In the genomic region with DNA sequence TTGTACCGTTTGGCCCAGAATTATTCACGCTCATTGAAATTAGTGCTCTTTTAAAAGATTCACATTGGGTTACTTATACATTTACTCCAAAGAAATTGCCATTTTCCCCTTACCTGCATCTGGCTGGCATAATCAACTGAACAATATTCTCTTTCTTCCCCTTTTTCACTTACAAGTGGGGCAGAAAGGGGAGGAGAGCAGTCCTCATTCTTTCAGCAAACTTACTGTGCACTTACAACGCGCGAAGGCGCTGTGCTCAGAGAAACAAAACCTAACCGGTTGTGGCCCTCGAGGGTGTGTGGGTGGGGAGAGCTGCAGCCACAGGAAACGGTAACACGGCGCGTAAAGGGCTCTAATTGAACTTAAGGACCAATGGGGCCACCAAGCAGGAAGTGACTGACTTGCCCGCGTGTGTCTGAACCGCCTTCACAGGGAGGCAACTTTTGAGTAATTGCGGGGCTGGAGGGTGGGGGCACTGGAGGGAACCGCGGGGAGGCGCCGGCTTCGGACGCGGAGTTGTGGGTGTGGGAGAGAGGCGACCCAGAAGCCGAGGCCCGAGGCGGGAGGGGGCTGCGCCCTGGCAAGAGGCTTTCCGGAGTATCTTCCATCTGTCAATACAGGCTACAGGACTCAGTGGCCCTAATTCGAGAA, we compare ENCODE assay signal across 8 cellular contexts. TPM values are rescaled to one million over a fixed set of nuclear protein-coding genes. Genes with fewer than 3 reads are reported as not detected.
A peak's percentile ranks its signal among the peaks of the same experiment; 100 is the strongest.
DNase-seq lines count a peak whose midpoint lies in the region; ATAC-seq, FAIRE-seq and TF ChIP-seq lines count a peak whose summit lies in the region.

No MANE protein-coding gene starts in this region.

- peak overlapping the region; percentile 97 to 100 (median 99) for H3K9ac ChIP-seq in BLaER1 treated with 17β-estradiol and CSF1 and Interleukin-3, amounts not matched to agents 10 nM and 100 nM
- peak overlapping the region; percentile 97 for H3K9ac ChIP-seq in HepG2 (ENCODE audit: insufficient read depth, low read depth, low read length)

- ATAC-seq in GM19324 (IDR thresholded peaks at IDR 0.05; ENCODE audit: low FRiP score, unreplicated experiment), result peak; percentile 62
- ATAC-seq in HG03460 (IDR thresholded peaks at IDR 0.05; ENCODE audit: unreplicated experiment), result peak; percentile 62
- peak; percentile 85 for ATAC-seq in HepG2

- peak overlapping the region; percentile 70 to 92 (median 85) for H3K4me2 ChIP-seq in BLaER1 treated with 17β-estradiol and CSF1 and Interleukin-3, amounts not matched to agents 10 nM and 100 nM
- peak overlapping the region; percentile 96 for H3K4me2 ChIP-seq in HepG2 (ENCODE audit: low read depth, low read length)

- peaks cover 21 to 33% (median 29%) of the 10 kb centered on the region in 11 experiments; a peak in 20 of 22 replicates for H3K36me3 ChIP-seq in BLaER1 treated with 17β-estradiol and CSF1 and Interleukin-3, amounts not matched to agents 10 nM and 100 nM
- H3K36me3 ChIP-seq in HepG2 (replicated peaks in 1 of 2; ENCODE audit: control insufficient read depth in 1 of 2, insufficient read depth in 2 of 2, low read length in 2 of 2), result 0 out of 5 replicates have a peak, but pooled peaks cover 0 to 6% of the 10 kb centered on the region in 2 experiments

- TF ChIP-seq CTCF in coronary artery (IDR thresholded peaks at IDR 0.05), result no peak
- peak; percentile 71 for TF ChIP-seq CTCF in HepG2 (CRISPR knock-in tag; IDR thresholded peaks at IDR 0.05)

- H3K79me2 ChIP-seq in HepG2 (ENCODE audit: insufficient read depth, low read length), result peaks cover 22% of the 10 kb centered on the region

- peak overlapping the region; percentile 97 to 100 (median 99) for H3K27ac ChIP-seq in BLaER1 treated with 17β-estradiol and CSF1 and Interleukin-3, amounts not matched to agents 10 nM and 100 nM
- H3K27ac ChIP-seq in coronary artery, result peak overlapping the region; percentile 98 to 99
- H3K27ac ChIP-seq in HepG2 (ENCODE audit: extremely low read length, insufficient read depth, low read length), result peak overlapping the region; percentile 99

- no peaks in the 10 kb centered on the region for H3K9me3 ChIP-seq in BLaER1 treated with 17β-estradiol and CSF1 and Interleukin-3, amounts not matched to agents 10 nM and 100 nM (replicated peaks in 1 of 11)
- H3K9me3 ChIP-seq in HepG2 (ENCODE audit: low read length), result no peaks in the 10 kb centered on the region

- under 1% methylated on average over 28 of the region's 30 CpGs for WGBS in HepG2 (ENCODE audit: low lambda C conversion rate)

- TF ChIP-seq RAD21 in HepG2 (CRISPR knock-in tag; IDR thresholded peaks at IDR 0.05), result 0 out of 2 replicates have a peak, but pooled peaks have one; percentile 14

- H2AFZ ChIP-seq in HepG2 (ENCODE audit: low read length), result peak overlapping the region; percentile 56

- intact Hi-C loops in HepG2 (cut with micrococcal nuclease; ENCODE audit: unreplicated experiment), result loop anchor here (5.0 kb wide), 1 partner anchor 68 kb away; no protein-coding TSS in a partner anchor

- H4K20me1 ChIP-seq in BLaER1 treated with 17β-estradiol and CSF1 and Interleukin-3, amounts not matched to agents 10 nM and 100 nM, result peaks cover 10 to 29% (median 25%) of the 10 kb centered on the region in 11 experiments; a peak in 21 of 22 replicates
- H4K20me1 ChIP-seq in HepG2 (ENCODE audit: insufficient read depth, low read length), result peaks cover 17% of the 10 kb centered on the region; the same call in 1 of the 2 replicates

- peak overlapping the region; percentile 69 to 93 (median 84) for H3K4me3 ChIP-seq in BLaER1 treated with 17β-estradiol and CSF1 and Interleukin-3, amounts not matched to agents 10 nM and 100 nM
- H3K4me3 ChIP-seq in coronary artery, result peak overlapping the region; percentile 86
- peak overlapping the region; percentile 62 to 89 (median 87) for H3K4me3 ChIP-seq in HepG2 (replicated peaks in 1 of 3; ENCODE audit: insufficient read depth in 1 of 3, low read depth in 2 of 3, low read length in 3 of 3)

- peak; percentile 63 for DNase-seq in NCI-H524 treated with DMSO at 0.1 percent for 48 hours (lab: John Stamatoyannopoulos, UW)
- DNase-seq in activated CD4-positive, alpha-beta T cell treated with anti-CD3 and anti-CD28 coated beads for 48 hours, result peak; percentile 96
- DNase-seq in coronary artery (ENCODE audit: low spot score), result peak; percentile 93
- DNase-seq in HepG2 (ENCODE audit: low spot score), result peak; percentile 92
- peak; percentile 78 to 87 for DNase-seq in stimulated activated CD4-positive, alpha-beta T cell treated with anti-CD3 and anti-CD28 coated beads, Interleukin-4, amount 100 ng/mL, for 4 hours

- peak in 1 of 2 experiments; percentile 50; a peak in 2 of 4 replicates for TF ChIP-seq POLR2A in HepG2 (IDR thresholded peaks at IDR 0.05; ENCODE audit: insufficient read depth in 1 of 2, low read depth in 2 of 2, low read length in 2 of 2)

- in situ Hi-C loops in HepG2 (cut with HindIII; ENCODE audit: extremely low pct_ligation_motif_present, low pct_unique_long_range_greater_than_20kb), result no loop called here

- POLR2A ChIA-PET in HepG2 (lab: Yijun Ruan, JAX), result interaction anchor here (1.0 to 3.3 kb wide), 7 partner anchors 9 to 69 kb away, joined by 3 to 32 read pairs (median 9); a partner anchor contains a TSS

- H3K4me1 ChIP-seq in BLaER1 treated with 17β-estradiol and CSF1 and Interleukin-3, amounts not matched to agents 10 nM and 100 nM, result peaks cover 51 to 67% (median 58%) of the 10 kb centered on the region in 10 experiments
- peaks cover 47% of the 10 kb centered on the region for H3K4me1 ChIP-seq in HepG2 (ENCODE audit: insufficient read depth, low read length)

- TF ChIP-seq EP300 in HepG2 (IDR thresholded peaks at IDR 0.05; ENCODE audit: low read depth in 2 of 2, low read length in 2 of 2) (no peak), HepG2 (CRISPR knock-in tag; IDR thresholded peaks at IDR 0.05; ENCODE audit: borderline replicate concordance) (no peak)

- CTCF ChIA-PET in HepG2 (lab: Yijun Ruan, JAX; ENCODE audit: low intra/inter-chr PET ratio, low total read pairs), result interaction anchor here (1.3 kb wide), 1 partner anchor 69 kb away, joined by 6 read pairs; no protein-coding TSS in a partner anchor

- H3K27me3 ChIP-seq in BLaER1 treated with 17β-estradiol and CSF1 and Interleukin-3, amounts not matched to agents 10 nM and 100 nM, result no peaks in the 10 kb centered on the region
- H3K27me3 ChIP-seq in HepG2 (ENCODE audit: control insufficient read depth in 1 of 2, insufficient read depth in 2 of 2, low read length in 2 of 2), result peaks cover 0 to 4% of the 10 kb centered on the region in 2 experiments; a peak in 1 of 5 replicates

- FAIRE-seq in HepG2 (lab: Jason Lieb, UNC), result peak; percentile 85

- BruUV-seq in HepG2 (replicated peaks; lab: Mats Ljungman, UMichigan), result TSS peak; percentile 44

RNA-seq across cellular contexts. Expression of a gene that starts 0.7 kb away (rescaled TPM):
- 97.5 and 159 TPM in 2 replicates for total RNA-seq in HepG2 (2016; rRNA removed; fragmentation: Illumina TruSeq; extraction: Trizol)
- total RNA-seq in HepG2 (2016; cell fraction: cytosol; rRNA removed; fragmentation: Illumina TruSeq; extraction: Trizol; ENCODE audit: low read depth), result 18.3 and 19.0 TPM in 2 replicates
- total RNA-seq in HepG2 (2016; cell fraction: insoluble cytoplasmic fraction; rRNA removed; fragmentation: Illumina TruSeq; extraction: Trizol), result 101 and 179 TPM in 2 replicates
- total RNA-seq in HepG2 (2016; cell fraction: membrane; rRNA removed; fragmentation: Illumina TruSeq; extraction: Trizol), result 54.8 and 63.8 TPM in 2 replicates
- total RNA-seq in HepG2 (2016; cell fraction: nucleus; rRNA removed; fragmentation: Illumina TruSeq; extraction: Trizol), result 74.0 and 87.3 TPM in 2 replicates
- 53.3 and 74.9 TPM in 2 replicates for polyA plus RNA-seq in HepG2 (2011; rRNA removed)
- polyA plus RNA-seq in HepG2 (2011; cell fraction: cytosol; rRNA removed), result 64.3 and 67.0 TPM in 2 replicates
- polyA plus RNA-seq in HepG2 (2011; cell fraction: nucleus; rRNA removed), result 36.2 and 45.0 TPM in 2 replicates
- polyA plus RNA-seq in HepG2 (2012), result 62.0 and 72.8 TPM in 2 replicates
- 10.2 and 11.9 TPM in 2 replicates for polyA plus RNA-seq in HepG2 (2016; cell fraction: cytosol; fragmentation: Illumina TruSeq; extraction: Trizol; ENCODE audit: low read depth)
- polyA plus RNA-seq in HepG2 (2016; cell fraction: insoluble cytoplasmic fraction; fragmentation: Illumina TruSeq; extraction: Trizol; ENCODE audit: low read depth), result 149 and 168 TPM in 2 replicates
- 36.4 and 37.2 TPM in 2 replicates for polyA plus RNA-seq in HepG2 (2016; cell fraction: membrane; fragmentation: Illumina TruSeq; extraction: Trizol; ENCODE audit: low read depth)
- polyA plus RNA-seq in HepG2 (2016; cell fraction: nucleus; fragmentation: Illumina TruSeq; extraction: Trizol; ENCODE audit: insufficient read depth, low read depth), result 100 and 101 TPM in 2 replicates
- 64.4 and 79.4 TPM in 2 replicates for polyA minus RNA-seq in HepG2 (2011; rRNA and poly(A)+ RNA removed; ENCODE audit: low replicate concordance)
- 46.1 and 65.6 TPM in 2 replicates for polyA minus RNA-seq in HepG2 (2011; cell fraction: cytosol; rRNA and poly(A)+ RNA removed)
- polyA minus RNA-seq in HepG2 (2011; cell fraction: nucleus; rRNA and poly(A)+ RNA removed), result 53.8 and 57.3 TPM in 2 replicates

RNA-seq across cellular contexts. Expression of a gene that starts 21.2 kb away (rescaled TPM):
- 156 and 186 TPM in 2 replicates for total RNA-seq in HepG2 (2016; rRNA removed; fragmentation: Illumina TruSeq; extraction: Trizol)
- total RNA-seq in HepG2 (2016; cell fraction: cytosol; rRNA removed; fragmentation: Illumina TruSeq; extraction: Trizol; ENCODE audit: low read depth), result 14.0 and 16.3 TPM in 2 replicates
- total RNA-seq in HepG2 (2016; cell fraction: insoluble cytoplasmic fraction; rRNA removed; fragmentation: Illumina TruSeq; extraction: Trizol), result 155 and 183 TPM in 2 replicates
- total RNA-seq in HepG2 (2016; cell fraction: membrane; rRNA removed; fragmentation: Illumina TruSeq; extraction: Trizol), result 44.1 and 51.2 TPM in 2 replicates
- total RNA-seq in HepG2 (2016; cell fraction: nucleus; rRNA removed; fragmentation: Illumina TruSeq; extraction: Trizol), result 358 and 375 TPM in 2 replicates
- 98.2 and 126 TPM in 2 replicates for polyA plus RNA-seq in HepG2 (2011; rRNA removed)
- 56.6 and 58.5 TPM in 2 replicates for polyA plus RNA-seq in HepG2 (2011; cell fraction: cytosol; rRNA removed)
- polyA plus RNA-seq in HepG2 (2011; cell fraction: nucleus; rRNA removed), result 190 and 202 TPM in 2 replicates
- polyA plus RNA-seq in HepG2 (2012), result 75.4 and 108 TPM in 2 replicates
- polyA plus RNA-seq in HepG2 (2016; cell fraction: cytosol; fragmentation: Illumina TruSeq; extraction: Trizol; ENCODE audit: low read depth), result 14.3 and 14.6 TPM in 2 replicates
- polyA plus RNA-seq in HepG2 (2016; cell fraction: insoluble cytoplasmic fraction; fragmentation: Illumina TruSeq; extraction: Trizol; ENCODE audit: low read depth), result 176 and 184 TPM in 2 replicates
- polyA plus RNA-seq in HepG2 (2016; cell fraction: membrane; fragmentation: Illumina TruSeq; extraction: Trizol; ENCODE audit: low read depth), result 31.3 and 32.4 TPM in 2 replicates
- polyA plus RNA-seq in HepG2 (2016; cell fraction: nucleus; fragmentation: Illumina TruSeq; extraction: Trizol; ENCODE audit: insufficient read depth, low read depth), result 441 and 449 TPM in 2 replicates
- polyA minus RNA-seq in HepG2 (2011; rRNA and poly(A)+ RNA removed; ENCODE audit: low replicate concordance), result 105 and 142 TPM in 2 replicates
- polyA minus RNA-seq in HepG2 (2011; cell fraction: cytosol; rRNA and poly(A)+ RNA removed), result 33.1 and 43.0 TPM in 2 replicates
- polyA minus RNA-seq in HepG2 (2011; cell fraction: nucleus; rRNA and poly(A)+ RNA removed), result 554 and 606 TPM in 2 replicates

RNA-seq across cellular contexts. Expression of a gene that starts 45.8 kb away (rescaled TPM):
- not detected in 2 replicates for total RNA-seq in HepG2 (2016; rRNA removed; fragmentation: Illumina TruSeq; extraction: Trizol)
- total RNA-seq in HepG2 (2016; cell fraction: cytosol; rRNA removed; fragmentation: Illumina TruSeq; extraction: Trizol; ENCODE audit: low read depth), result not detected in 2 replicates
- not detected in 2 replicates for total RNA-seq in HepG2 (2016; cell fraction: insoluble cytoplasmic fraction; rRNA removed; fragmentation: Illumina TruSeq; extraction: Trizol)
- total RNA-seq in HepG2 (2016; cell fraction: membrane; rRNA removed; fragmentation: Illumina TruSeq; extraction: Trizol), result not detected in 2 replicates
- not detected in 2 replicates for total RNA-seq in HepG2 (2016; cell fraction: nucleus; rRNA removed; fragmentation: Illumina TruSeq; extraction: Trizol)
- not detected in 2 replicates for polyA plus RNA-seq in HepG2 (2011; rRNA removed)
- not detected in 2 replicates for polyA plus RNA-seq in HepG2 (2011; cell fraction: cytosol; rRNA removed)
- not detected in 2 replicates for polyA plus RNA-seq in HepG2 (2011; cell fraction: nucleus; rRNA removed)
- not detected in 2 replicates for polyA plus RNA-seq in HepG2 (2012)
- not detected in 2 replicates for polyA plus RNA-seq in HepG2 (2016; cell fraction: cytosol; fragmentation: Illumina TruSeq; extraction: Trizol; ENCODE audit: low read depth)
- polyA plus RNA-seq in HepG2 (2016; cell fraction: insoluble cytoplasmic fraction; fragmentation: Illumina TruSeq; extraction: Trizol; ENCODE audit: low read depth), result not detected in 2 replicates
- polyA plus RNA-seq in HepG2 (2016; cell fraction: membrane; fragmentation: Illumina TruSeq; extraction: Trizol; ENCODE audit: low read depth), result not detected in 2 replicates
- polyA plus RNA-seq in HepG2 (2016; cell fraction: nucleus; fragmentation: Illumina TruSeq; extraction: Trizol; ENCODE audit: insufficient read depth, low read depth), result not detected in 2 replicates
- polyA minus RNA-seq in HepG2 (2011; rRNA and poly(A)+ RNA removed; ENCODE audit: low replicate concordance), result not detected in 2 replicates
- not detected in 2 replicates for polyA minus RNA-seq in HepG2 (2011; cell fraction: cytosol; rRNA and poly(A)+ RNA removed)
- not detected in 2 replicates for polyA minus RNA-seq in HepG2 (2011; cell fraction: nucleus; rRNA and poly(A)+ RNA removed)

Comparison
In these comparisons a context has a peak if more than half of its experiments do, and no peak if none do; other contexts are left out.
1. Peak in every context shown above with its lines: DNase-seq, ATAC-seq, H3K4me3 ChIP-seq and H3K27ac ChIP-seq.